Comparison of ENCODE assay signal across 26 cellular contexts in genomic region chr7:34137176-34137575, GRCh38.
"Had no signal": no experiment of that assay in that cellular context is flagged by ENCODE, and none has a peak within 500 bp of the region (broad histone marks: within the 10 kb centered on the region; RNA-seq: fewer than 3 reads in every experiment).

No MANE protein-coding gene starts in this region.

- H3K4me3 ChIP-seq: adrenal gland had no signal

- H3K9me3 ChIP-seq: adrenal gland had no signal

- H3K27ac ChIP-seq: adrenal gland, brain microvascular endothelial cell had no signal

- DNase-seq: activated CD4-positive, alpha-beta memory T cell treated with anti-CD3 and anti-CD28 coated beads for 36 hours; activated CD4-positive, alpha-beta T cell treated with anti-CD3 and anti-CD28 coated beads for 36 hours; activated CD4-positive, alpha-beta T cell treated with anti-CD3 and anti-CD28 coated beads, Interleukin-2, amount 10 ng/mL, durations not matched to agents 24 days and 14 days; activated CD4-positive, CD25-positive, alpha-beta regulatory T cell; activated CD4-positive, CD25-positive, alpha-beta regulatory T cell treated with anti-CD3 and anti-CD28 coated beads, Interleukin-2, amount 50 U/mL, for 72 hours; activated CD8-positive, alpha-beta memory T cell treated with anti-CD3 and anti-CD28 coated beads, Interleukin-2, amount 10 ng/mL, durations not matched to agents 7 days and 5 days; activated CD8-positive, alpha-beta memory T cell treated with anti-CD3 and anti-CD28 coated beads, Interleukin-2, amount 50 U/mL, for 4 hours; activated CD8-positive, alpha-beta T cell treated with anti-CD3 and anti-CD28 coated beads, Interleukin-2, amount 10 ng/mL, durations not matched to agents 7 days and 5 days; activated effector memory CD4-positive, alpha-beta T cell treated with anti-CD3 and anti-CD28 coated beads, Interleukin-2, amount 50 U/mL, for 16 hours; activated naive CD4-positive, alpha-beta T cell treated with anti-CD3 and anti-CD28 coated beads for 36 hours; activated naive CD8-positive, alpha-beta T cell treated with anti-CD3 and anti-CD28 coated beads for 36 hours; activated naive CD8-positive, alpha-beta T cell treated with anti-CD3 and anti-CD28 coated beads, Interleukin-2, amount 50 U/mL, for 24 hours; activated T-cell treated with anti-CD3 and anti-CD28 coated beads, Interleukin-2, amount 50 U/mL, for 1 hour; activated T-cell treated with anti-CD3 and anti-CD28 coated beads, Interleukin-2, amount 50 U/mL, for 48 hours; anterior cingulate cortex; brain microvascular endothelial cell; caudate nucleus; cortex of kidney; dermis blood vessel endothelial cell; effector CD4-positive, alpha-beta T cell; effector memory CD8-positive, alpha-beta T cell; erythroblast; foreskin fibroblast; head of caudate nucleus; T-helper 2 cell had no signal

- H3K36me3 ChIP-seq: adrenal gland, brain microvascular endothelial cell had no signal

- H3K27me3 ChIP-seq: adrenal gland, brain microvascular endothelial cell had no signal

- ATAC-seq: activated CD4-positive, alpha-beta T cell treated with anti-CD3 and anti-CD28 coated beads for 36 hours; activated CD8-positive, alpha-beta memory T cell treated with anti-CD3 and anti-CD28 coated beads, Interleukin-2, amount 10 ng/mL, durations not matched to agents 7 days and 5 days; activated CD8-positive, alpha-beta T cell treated with anti-CD3 and anti-CD28 coated beads, Interleukin-2, amount 10 ng/mL, durations not matched to agents 7 days and 5 days; activated naive CD8-positive, alpha-beta T cell treated with anti-CD3 and anti-CD28 coated beads, Interleukin-2, amount 50 U/mL, for 24 hours; effector memory CD8-positive, alpha-beta T cell had no signal
